ENCODE assay signal across 1 cellular context in genomic region chr14:75126679-75127473, GRCh38.
A peak's percentile ranks its signal among the peaks of the same experiment; 100 is the strongest.
TF ChIP-seq lines count a peak whose summit lies in the region.

Gene NEK9, minus strand, starts transcription at chr14:75127048. Its CDS starts 127 bp downstream, at chr14:75126921.

TF ChIP-seq in GM12878, 131 proteins besides CTCF, POLR2A, EP300 and RAD21 (continued from another document):
- TF ChIP-seq MAX (IDR thresholded peaks at IDR 0.05; ENCODE audit: low read depth, low read length) (no peak), PAX5 (IDR thresholded peaks at IDR 0.05; ENCODE audit: borderline replicate concordance, low read depth, low read length) (no peak), FOXK2 (IDR thresholded peaks at IDR 0.05) (no peak), RUNX3 (IDR thresholded peaks at IDR 0.05; ENCODE audit: low read length) (peak; percentile 31; the same call in 1 of the 2 replicates), NFIC (IDR thresholded peaks at IDR 0.05; ENCODE audit: low read depth, low read length) (no peak), NR2C1 (IDR thresholded peaks at IDR 0.05) (peak; percentile 98), BMI1 (IDR thresholded peaks at IDR 0.05; ENCODE audit: borderline replicate concordance) (no peak), MEF2B (IDR thresholded peaks at IDR 0.05; ENCODE audit: partially characterized antibody, poor library complexity, severe bottlenecking) (no peak), MLLT1 (IDR thresholded peaks at IDR 0.05) (0 out of 2 replicates have a peak, but pooled peaks have one; percentile 36)
- TF ChIP-seq, protein P1, sequence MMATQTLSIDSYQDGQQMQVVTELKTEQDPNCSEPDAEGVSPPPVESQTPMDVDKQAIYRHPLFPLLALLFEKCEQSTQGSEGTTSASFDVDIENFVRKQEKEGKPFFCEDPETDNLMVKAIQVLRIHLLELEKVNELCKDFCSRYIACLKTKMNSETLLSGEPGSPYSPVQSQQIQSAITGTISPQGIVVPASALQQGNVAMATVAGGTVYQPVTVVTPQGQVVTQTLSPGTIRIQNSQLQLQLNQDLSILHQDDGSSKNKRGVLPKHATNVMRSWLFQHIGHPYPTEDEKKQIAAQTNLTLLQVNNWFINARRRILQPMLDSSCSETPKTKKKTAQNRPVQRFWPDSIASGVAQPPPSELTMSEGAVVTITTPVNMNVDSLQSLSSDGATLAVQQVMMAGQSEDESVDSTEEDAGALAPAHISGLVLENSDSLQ (IDR thresholded peaks at IDR 0.05): peak; percentile 35; the same call in 1 of the 2 replicates
TF ChIP-seq in GM12878: peak in this region for 55.
